8 cellular contexts compared by ENCODE assay signal in genomic region chr17:2511462-2512369, GRCh38. TPM values are rescaled to one million over a fixed set of nuclear protein-coding genes. Genes with fewer than 3 reads are reported as not detected.
A peak's percentile ranks its signal among the peaks of the same experiment; 100 is the strongest.
DNase-seq lines count a peak whose midpoint lies in the region; ATAC-seq and TF ChIP-seq lines count a peak whose summit lies in the region.

Gene METTL16 (minus strand): TSS chr17:2511888. CDS start chr17:2502331, 9,557 bp downstream.

- peaks cover 36% of the 10 kb centered on the region for H3K79me2 ChIP-seq in KMS-11 (ENCODE audit: insufficient read depth, low read depth)

- no peak within 1 kb of the TSS for H3K4me3 ChIP-seq in KMS-11 (IDR thresholded peaks at IDR 0.05; ENCODE audit: insufficient read depth, low read depth, low read length)
- peak within 1 kb of the TSS; percentile 85 to 97 for H3K4me3 ChIP-seq in Panc1 (ENCODE audit: low read depth in 2 of 2, low read length in 2 of 2)
- peak within 1 kb of the TSS; percentile 58 to 75 (median 68) for H3K4me3 ChIP-seq in esophagus muscularis mucosa
- peak within 1 kb of the TSS; percentile 60 to 92 for H3K4me3 ChIP-seq in muscle layer of colon (ENCODE audit: low read depth in 1 of 2, low read length in 2 of 2)

- POLR2A ChIA-PET in Panc1 (lab: Charles Lee): interaction anchor here (0.5 to 0.6 kb wide), 2 partner anchors 15 to 118 kb away, joined by 3 read pairs; no protein-coding TSS in a partner anchor

- under 1% methylated on average over 49 of the region's 49 CpGs for WGBS in esophagus muscularis mucosa

- H3K9me3 Mint-ChIP-seq in activated T-cell treated with anti-CD3 and anti-CD28 coated beads, Interleukin-2, amount 50 U/mL, for 24 hours: no peaks in the 10 kb centered on the region

- H3K4me2 ChIP-seq in KMS-11: peak within 1 kb of the TSS; percentile 69

- no peaks in the 10 kb centered on the region for H4K20me1 ChIP-seq in KMS-11 (ENCODE audit: insufficient read depth)

- CTCF ChIA-PET in Panc1 (lab: Charles Lee): no interaction called here

- peak; percentile 98 for ATAC-seq in GM21786 (IDR thresholded peaks at IDR 0.05; ENCODE audit: unreplicated experiment)
- ATAC-seq in Panc1: peak; percentile 100

- H3K9ac ChIP-seq in KMS-11 (peak within 1 kb of the TSS; percentile 93), muscle layer of colon (ENCODE audit: low read length) (peak within 1 kb of the TSS; percentile 90)

- no peaks in the 10 kb centered on the region for H3K27me3 ChIP-seq in KMS-11 (ENCODE audit: insufficient read depth, low read depth)
- H3K27me3 ChIP-seq in Panc1 (ENCODE audit: control insufficient read depth, insufficient read depth, low read length): no peaks in the 10 kb centered on the region
- no peaks in the 10 kb centered on the region for H3K27me3 ChIP-seq in esophagus muscularis mucosa
- H3K27me3 ChIP-seq in muscle layer of colon (ENCODE audit: control insufficient read depth in 1 of 2, insufficient read depth in 2 of 2, low read length in 2 of 2): no peaks in the 10 kb centered on the region

- BruUV-seq in Panc1 (replicated peaks; lab: Mats Ljungman, UMichigan): no TSS peak

- TF ChIP-seq CTCF in KMS-11 (conservative IDR thresholded peaks at IDR 0.05; ENCODE audit: low read depth, low read length) (no peak), Panc1 (IDR thresholded peaks at IDR 0.05) (no peak), esophagus muscularis mucosa (IDR thresholded peaks at IDR 0.05) (no peak)

- peak within 1 kb of the TSS; percentile 75 for H2AFZ ChIP-seq in KMS-11 (ENCODE audit: low read depth)

- peaks cover 18% of the 10 kb centered on the region for H3K36me3 Mint-ChIP-seq in activated T-cell treated with anti-CD3 and anti-CD28 coated beads, Interleukin-2, amount 50 U/mL, for 24 hours (ENCODE audit: low read depth)

- H3K27ac ChIP-seq in KMS-11: peak within 1 kb of the TSS; percentile 94
- peak within 1 kb of the TSS; percentile 99 for H3K27ac ChIP-seq in Panc1 (ENCODE audit: low read length)
- H3K27ac ChIP-seq in esophagus muscularis mucosa (replicated peaks in 1 of 4): peak within 1 kb of the TSS; percentile 85 to 93 (median 89)
- peak within 1 kb of the TSS; percentile 92 for H3K27ac ChIP-seq in muscle layer of colon (ENCODE audit: low read depth, low read length)

- H3K36me3 ChIP-seq in KMS-11 (ENCODE audit: insufficient read depth) (no peaks in the 10 kb centered on the region), Panc1 (ENCODE audit: control insufficient read depth, insufficient read depth, low read length) (peaks cover 11% of the 10 kb centered on the region; the same call in 1 of the 2 replicates), esophagus muscularis mucosa (peaks cover 0 to 5% (median 0%) of the 10 kb centered on the region in 4 donors), muscle layer of colon (ENCODE audit: insufficient read depth, low read length) (no peaks in the 10 kb centered on the region)

- DNase-seq in DMS79 treated with DMSO at 0.1 percent for 48 hours (lab: John Stamatoyannopoulos, UW): peak; percentile 97
- DNase-seq in Panc1 (ENCODE audit: low read depth, low spot score): peak; percentile 93
- peak; percentile 95 for DNase-seq in activated T-cell treated with anti-CD3 and anti-CD28 coated beads, Interleukin-2, amount 50 U/mL, for 24 hours
- DNase-seq in esophagus muscularis mucosa (ENCODE audit: extremely low spot score): peak; percentile 99
- peak; percentile 96 for DNase-seq in stimulated activated CD8-positive, alpha-beta memory T cell treated with anti-CD3 and anti-CD28 coated beads, Interleukin-7, amount 100 ng/mL, for 24 hours (ENCODE audit: low read depth)

- TF ChIP-seq EP300 in esophagus muscularis mucosa (IDR thresholded peaks at IDR 0.05): no peak

- H3K4me3 Mint-ChIP-seq in activated T-cell treated with anti-CD3 and anti-CD28 coated beads, Interleukin-2, amount 50 U/mL, for 24 hours: no peak within 1 kb of the TSS

- no peaks in the 10 kb centered on the region for H3K27me3 Mint-ChIP-seq in activated T-cell treated with anti-CD3 and anti-CD28 coated beads, Interleukin-2, amount 50 U/mL, for 24 hours

- no peak for TF ChIP-seq POLR2A in esophagus muscularis mucosa (IDR thresholded peaks at IDR 0.05; ENCODE audit: low read depth)

- no peaks in the 10 kb centered on the region for H3K9me3 ChIP-seq in Panc1 (ENCODE audit: control insufficient read depth, insufficient read depth, low read depth, low read length)
- no peaks in the 10 kb centered on the region for H3K9me3 ChIP-seq in esophagus muscularis mucosa
- H3K9me3 ChIP-seq in muscle layer of colon (ENCODE audit: low read length): no peaks in the 10 kb centered on the region

- no peak within 1 kb of the TSS for H3K27ac Mint-ChIP-seq in activated T-cell treated with anti-CD3 and anti-CD28 coated beads, Interleukin-2, amount 50 U/mL, for 24 hours

- H3K4me1 ChIP-seq in KMS-11 (ENCODE audit: low read depth, poor library complexity, severe bottlenecking) (peaks cover 7% of the 10 kb centered on the region), Panc1 (ENCODE audit: control insufficient read depth, insufficient read depth, low read length) (no peaks in the 10 kb centered on the region), esophagus muscularis mucosa (peaks cover 29 to 41% (median 36%) of the 10 kb centered on the region in 4 donors), muscle layer of colon (ENCODE audit: insufficient read depth, low read length) (peaks cover 22% of the 10 kb centered on the region)

- peaks cover 20% of the 10 kb centered on the region for H3K4me1 Mint-ChIP-seq in activated T-cell treated with anti-CD3 and anti-CD28 coated beads, Interleukin-2, amount 50 U/mL, for 24 hours (ENCODE audit: low read depth)

- in situ Hi-C loops in Panc1 (cut with HindIII; ENCODE audit: low pct_unique_long_range_greater_than_20kb, low sequenced_read_pairs): no loop called here

- intact Hi-C loops in Panc1 (cut with micrococcal nuclease; ENCODE audit: unreplicated experiment) (no loop called here), esophagus muscularis mucosa (cut with DNase I) (loop anchor here (10.0 kb wide), 2 partner anchors 73 to 173 kb away; no protein-coding TSS in a partner anchor)

RNA-seq across cellular contexts. Expression of gene METTL16, which starts in this region (rescaled TPM):
- total RNA-seq in Panc1 (2021; ENCODE audit: unreplicated experiment): 34.7 TPM
- 18.6 TPM for polyA plus RNA-seq in Panc1 (2012; ENCODE audit: insufficient read length)
- 10 to 100 TPM; 18.9 to 28.8 (median 24.5) TPM for total RNA-seq in esophagus muscularis mucosa
